ENCODE assay signal across 1 cellular context in genomic region chr14:35339761-35340406, GRCh38.
TF ChIP-seq lines count a peak whose summit lies in the region.

No MANE protein-coding gene starts in this region.

TF ChIP-seq in GM12878, 131 proteins besides CTCF, POLR2A, EP300 and RAD21 (continued from another document):
- TF ChIP-seq ZNF687 (IDR thresholded peaks at IDR 0.05) = peak; percentile 55; the same call in 1 of the 2 replicates
- TF ChIP-seq EED (IDR thresholded peaks at IDR 0.05; ENCODE audit: low read depth) = peak; percentile 14; the same call in 1 of the 2 replicates
- no peak for TF ChIP-seq ATF2 (IDR thresholded peaks at IDR 0.05; ENCODE audit: low read length)
- TF ChIP-seq ETV6 (conservative IDR thresholded peaks at IDR 0.05 in 1 of 2, IDR thresholded peaks at IDR 0.05 in 1 of 2; ENCODE audit: borderline replicate concordance in 1 of 2, low read depth in 1 of 2) = 0 out of 4 replicates have a peak, but pooled peaks of 1 of the 2 experiments have one; percentile 17
- no peak for TF ChIP-seq BCL11A (IDR thresholded peaks at IDR 0.05; ENCODE audit: low read depth, low read length)
